Comparison of ENCODE assay signal across 2 cellular contexts in genomic region chr10:90504172-90504571, GRCh38.
TF ChIP-seq lines count a peak whose summit lies in the region.

No MANE protein-coding gene starts in this region.

TF ChIP-seq in HCT116, 20 proteins besides CTCF, POLR2A, EP300 and RAD21:
- no peak for TF ChIP-seq CBX3 (IDR thresholded peaks at IDR 0.05; ENCODE audit: low read depth)
- TF ChIP-seq JUND (IDR thresholded peaks at IDR 0.05): no peak
- no peak for TF ChIP-seq FOSL1 (IDR thresholded peaks at IDR 0.05; ENCODE audit: low read depth)
- TF ChIP-seq ZNF274 (IDR thresholded peaks at IDR 0.05; ENCODE audit: low read depth, low read length): no peak
- no peak for TF ChIP-seq SP1 (IDR thresholded peaks at IDR 0.05; ENCODE audit: low read depth)
- no peak for TF ChIP-seq ATF3 (IDR thresholded peaks at IDR 0.05)

TF ChIP-seq in endothelial cell of umbilical vein, 7 proteins besides CTCF, POLR2A, EP300 and RAD21:
- TF ChIP-seq EZH2 (IDR thresholded peaks at IDR 0.05; ENCODE audit: borderline replicate concordance, low read depth, low read length, severe bottlenecking) (no peak), JUN (IDR thresholded peaks at IDR 0.05; ENCODE audit: borderline replicate concordance, insufficient read depth, insufficient read length, low read depth) (no peak), MYC (IDR thresholded peaks at IDR 0.05; ENCODE audit: low read depth, low read length) (no peak), FOS (IDR thresholded peaks at IDR 0.05; ENCODE audit: borderline replicate concordance, insufficient read depth, low read length) (no peak)
